11 cellular contexts compared by ENCODE assay signal in genomic region chr15:31302778-31303433, GRCh38. TPM values are rescaled to one million over a fixed set of nuclear protein-coding genes. Genes with fewer than 3 reads are reported as not detected.
DNase-seq lines count a peak whose midpoint lies in the region; ATAC-seq and TF ChIP-seq lines count a peak whose summit lies in the region.
"Had no signal": no experiment of that assay in that cellular context is flagged by ENCODE, and none has a peak within 500 bp of the region (broad histone marks: within the 10 kb centered on the region; RNA-seq: fewer than 3 reads in every experiment).

No MANE protein-coding gene starts in this region.

- H3K36me3 Mint-ChIP-seq in T-helper 17 cell (ENCODE audit: low read depth), result peaks cover 2% of the 10 kb centered on the region

- peak; percentile 19 to 46 for TF ChIP-seq RAD21 in liver (IDR thresholded peaks at IDR 0.05)

- peak; percentile 19; the same call in 1 of the 2 replicates for TF ChIP-seq CTCF in AG10803 (conservative IDR thresholded peaks at IDR 0.05; ENCODE audit: low read length)
- TF ChIP-seq CTCF in GM12865 (IDR thresholded peaks at IDR 0.05; ENCODE audit: insufficient read depth, low read depth, low read length, missing control alignments), result peak; percentile 44
- TF ChIP-seq CTCF in liver (IDR thresholded peaks at IDR 0.05; ENCODE audit: low read depth, low read length, missing input control), result no peak
- no peak for TF ChIP-seq CTCF in prostate gland (IDR thresholded peaks at IDR 0.05)

- no peak overlapping the region for H3K4me3 ChIP-seq in AG10803 (ENCODE audit: low read length)
- no peak overlapping the region for H3K4me3 ChIP-seq in GM12865 (ENCODE audit: low read depth, low read length)
- H3K4me3 ChIP-seq in liver (ENCODE audit: low read depth in 1 of 3, low read length in 3 of 3), result no peak overlapping the region
- no peak overlapping the region for H3K4me3 ChIP-seq in prostate gland
- H3K4me3 ChIP-seq in effector memory CD4-positive, alpha-beta T cell (ENCODE audit: insufficient read depth, low read depth, low read length, poor library complexity, severe bottlenecking), result no peak overlapping the region
- H3K4me3 ChIP-seq: SJSA1 had no signal

- no peak for TF ChIP-seq POLR2A in prostate gland (IDR thresholded peaks at IDR 0.05)

- no peak overlapping the region for H3K4me3 Mint-ChIP-seq in T-helper 17 cell

- H3K4me1 ChIP-seq in liver (ENCODE audit: control insufficient read depth in 4 of 4, insufficient read depth in 4 of 4, low read length in 3 of 4) (peaks cover 23 to 46% (median 33%) of the 10 kb centered on the region in 4 donors), prostate gland (replicated peaks) (no peaks in the 10 kb centered on the region)
- peaks cover 14% of the 10 kb centered on the region for H3K4me1 ChIP-seq in effector memory CD4-positive, alpha-beta T cell (ENCODE audit: control insufficient read depth, insufficient read depth, low read length, poor library complexity, severe bottlenecking)
- H3K4me1 ChIP-seq: parathyroid adenoma, SJSA1 had no signal

- H3K27me3 ChIP-seq in liver (ENCODE audit: control insufficient read depth in 4 of 4, insufficient read depth in 4 of 4, low read length in 3 of 4) (no peaks in the 10 kb centered on the region), prostate gland (replicated peaks; ENCODE audit: insufficient read depth) (no peaks in the 10 kb centered on the region)
- H3K27me3 ChIP-seq in effector memory CD4-positive, alpha-beta T cell (replicated peaks; ENCODE audit: control insufficient read depth, insufficient read depth, low read length, poor library complexity, severe bottlenecking), result no peaks in the 10 kb centered on the region
- H3K27me3 ChIP-seq: SJSA1 had no signal

- intact Hi-C loops in prostate gland (cut with DNase I), result no loop called here

- H3K36me3 ChIP-seq in liver (ENCODE audit: control insufficient read depth in 4 of 4, insufficient read depth in 3 of 4, low read depth in 1 of 4, low read length in 3 of 4) (no peaks in the 10 kb centered on the region), prostate gland (no peaks in the 10 kb centered on the region)
- H3K36me3 ChIP-seq in effector memory CD4-positive, alpha-beta T cell (ENCODE audit: control insufficient read depth, insufficient read depth, low read length), result no peaks in the 10 kb centered on the region
- H3K36me3 ChIP-seq: SJSA1 had no signal

- H3K27me3 Mint-ChIP-seq in T-helper 17 cell, result peaks cover 8% of the 10 kb centered on the region

- H3K27ac ChIP-seq in liver (ENCODE audit: low read depth in 1 of 2, low read length in 2 of 2) (no peak overlapping the region), prostate gland (no peak overlapping the region)
- no peak overlapping the region for H3K27ac ChIP-seq in effector memory CD4-positive, alpha-beta T cell (ENCODE audit: insufficient read depth, low read length, poor library complexity, severe bottlenecking)
- H3K27ac ChIP-seq: parathyroid adenoma, SJSA1 had no signal

- peak; percentile 66 for ATAC-seq in T-helper 17 cell

- peak overlapping the region; percentile 72 for H3K27ac Mint-ChIP-seq in T-helper 17 cell

- no peaks in the 10 kb centered on the region for H3K9me3 ChIP-seq in T-helper 17 cell (ENCODE audit: control insufficient read depth, low read length, poor library complexity, severe bottlenecking)
- H3K9me3 ChIP-seq in liver (ENCODE audit: control insufficient read depth in 4 of 4, low read length in 3 of 4), result no peaks in the 10 kb centered on the region
- no peaks in the 10 kb centered on the region for H3K9me3 ChIP-seq in prostate gland
- no peaks in the 10 kb centered on the region for H3K9me3 ChIP-seq in effector memory CD4-positive, alpha-beta T cell (ENCODE audit: control insufficient read depth, low read length)
- H3K9me3 ChIP-seq: SJSA1 had no signal

- H3K9ac ChIP-seq in liver (ENCODE audit: low read depth in 1 of 2, low read length in 2 of 2), result no peak overlapping the region
- H3K9ac ChIP-seq: parathyroid adenoma had no signal

- H3K4me1 Mint-ChIP-seq in T-helper 17 cell, result peaks cover 25% of the 10 kb centered on the region

- DNase-seq in AG10803 (ENCODE audit: low read depth), result no peak
- peak; percentile 62 for DNase-seq in GM12865 (ENCODE audit: low read depth)
- DNase-seq in T-helper 17 cell, result no peak
- DNase-seq in dedifferentiated amniotic fluid mesenchymal stem cell (ENCODE audit: extremely low spot score), result no peak
- no peak for DNase-seq in prostate gland (ENCODE audit: low spot score)
- no peak for DNase-seq in NCI-H2196 treated with DMSO at 0.1 percent for 48 hours (lab: John Stamatoyannopoulos, UW; ENCODE audit: unreplicated experiment)
- no peak for DNase-seq in effector memory CD4-positive, alpha-beta T cell
- DNase-seq: NCI-H1694 treated with DMSO at 0.1 percent for 48 hours had no signal

- WGBS in liver, result 89% methylated on average over 12 of the region's 12 CpGs
- WGBS in prostate gland, result 87% methylated on average over 12 of the region's 12 CpGs

TF ChIP-seq in liver, 16 proteins besides CTCF, POLR2A, EP300 and RAD21:
- TF ChIP-seq HNF4G (IDR thresholded peaks at IDR 0.05) (no peak), REST (IDR thresholded peaks at IDR 0.05) (no peak), JUND (IDR thresholded peaks at IDR 0.05) (no peak), NR2F2 (IDR thresholded peaks at IDR 0.05) (no peak), TAF1 (conservative IDR thresholded peaks at IDR 0.05) (no peak), FOXA2 (IDR thresholded peaks at IDR 0.05) (no peak), SP1 (IDR thresholded peaks at IDR 0.05) (no peak), YY1 (IDR thresholded peaks at IDR 0.05) (no peak), GABPA (IDR thresholded peaks at IDR 0.05 in 1 of 2, conservative IDR thresholded peaks at IDR 0.05 in 1 of 2) (no peak), MAX (IDR thresholded peaks at IDR 0.05) (no peak), EGR1 (IDR thresholded peaks at IDR 0.05; ENCODE audit: low read depth in 2 of 2) (no peak), FOXA1 (IDR thresholded peaks at IDR 0.05) (no peak), HNF4A (conservative IDR thresholded peaks at IDR 0.05) (no peak), RXRA (IDR thresholded peaks at IDR 0.05) (no peak)
- TF ChIP-seq, protein P1, sequence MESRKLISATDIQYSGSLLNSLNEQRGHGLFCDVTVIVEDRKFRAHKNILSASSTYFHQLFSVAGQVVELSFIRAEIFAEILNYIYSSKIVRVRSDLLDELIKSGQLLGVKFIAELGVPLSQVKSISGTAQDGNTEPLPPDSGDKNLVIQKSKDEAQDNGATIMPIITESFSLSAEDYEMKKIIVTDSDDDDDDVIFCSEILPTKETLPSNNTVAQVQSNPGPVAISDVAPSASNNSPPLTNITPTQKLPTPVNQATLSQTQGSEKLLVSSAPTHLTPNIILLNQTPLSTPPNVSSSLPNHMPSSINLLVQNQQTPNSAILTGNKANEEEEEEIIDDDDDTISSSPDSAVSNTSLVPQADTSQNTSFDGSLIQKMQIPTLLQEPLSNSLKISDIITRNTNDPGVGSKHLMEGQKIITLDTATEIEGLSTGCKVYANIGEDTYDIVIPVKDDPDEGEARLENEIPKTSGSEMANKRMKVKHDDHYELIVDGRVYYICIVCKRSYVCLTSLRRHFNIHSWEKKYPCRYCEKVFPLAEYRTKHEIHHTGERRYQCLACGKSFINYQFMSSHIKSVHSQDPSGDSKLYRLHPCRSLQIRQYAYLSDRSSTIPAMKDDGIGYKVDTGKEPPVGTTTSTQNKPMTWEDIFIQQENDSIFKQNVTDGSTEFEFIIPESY (IDR thresholded peaks at IDR 0.05), result no peak
- TF ChIP-seq, protein P2, sequence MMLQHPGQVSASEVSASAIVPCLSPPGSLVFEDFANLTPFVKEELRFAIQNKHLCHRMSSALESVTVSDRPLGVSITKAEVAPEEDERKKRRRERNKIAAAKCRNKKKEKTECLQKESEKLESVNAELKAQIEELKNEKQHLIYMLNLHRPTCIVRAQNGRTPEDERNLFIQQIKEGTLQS (IDR thresholded peaks at IDR 0.05), result no peak

RNA-seq across cellular contexts. Expression of gene KLF13, which starts 23.7 kb away (rescaled TPM):
- 100 to 1,000 TPM; 184 to 226 TPM for total RNA-seq in T-helper 17 cell
- total RNA-seq in liver, result 10 to 100 TPM; 64.6 to 77.1 TPM
- 10 to 100 TPM; 17.4 to 50.5 TPM for polyA plus RNA-seq in liver
- total RNA-seq in prostate gland, result 10 to 100 TPM; 16.6 to 56.5 TPM

Comparison
In these comparisons a context has a peak if more than half of its experiments do, and no peak if none do; other contexts are left out.
1. CTCF ChIP-seq: peak in AG10803 (single experiment) and GM12865 (single experiment); none in liver (single experiment) and prostate gland (0 of 4).